Comparison of ENCODE assay signal across 8 cellular contexts in the genomic region with DNA sequence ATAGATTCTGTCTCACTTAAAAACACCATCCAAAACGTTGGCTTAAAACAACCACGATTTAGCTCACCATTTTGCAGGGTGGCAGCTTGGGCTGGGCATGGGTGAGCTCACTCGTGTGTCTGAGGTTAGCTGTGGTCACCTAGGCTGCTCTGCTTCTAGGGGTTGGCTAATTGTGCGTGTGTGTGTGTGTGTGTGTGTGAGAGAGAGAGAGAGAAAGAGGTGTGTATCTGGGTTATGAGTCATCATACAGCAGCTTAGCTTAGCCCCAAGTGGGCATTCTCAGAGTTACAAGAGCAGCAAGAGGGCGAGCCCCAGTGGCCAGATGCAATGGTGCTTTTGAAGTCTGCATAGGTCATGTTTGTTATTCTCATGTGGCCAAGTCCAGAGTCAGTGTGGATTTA. TPM values are rescaled to one million over a fixed set of nuclear protein-coding genes. Genes with fewer than 3 reads are reported as not detected.
DNase-seq lines count a peak whose midpoint lies in the region; ATAC-seq and TF ChIP-seq lines count a peak whose summit lies in the region.

No MANE protein-coding gene starts in this region.

- no peak overlapping the region for H3K4ac ChIP-seq in mesenchymal stem cell (ENCODE audit: low read depth in 1 of 2, low read length in 2 of 2)

- 0 out of 2 replicates have a peak, but pooled peaks have one; percentile 23 for TF ChIP-seq POLR2A in Raji (IDR thresholded peaks at IDR 0.05; ENCODE audit: insufficient read depth, low read depth, low read length)
- TF ChIP-seq POLR2A in esophagus muscularis mucosa (IDR thresholded peaks at IDR 0.05; ENCODE audit: low read depth): no peak

- H2AK5ac ChIP-seq in mesenchymal stem cell (ENCODE audit: low read length, severe bottlenecking): no peak overlapping the region

- DNase-seq in Caco-2 (peak; percentile 74 to 80), astrocyte of the cerebellum (ENCODE audit: low read depth) (peak; percentile 41), mesenchymal stem cell (peak; percentile 95), esophagus muscularis mucosa (ENCODE audit: extremely low spot score) (no peak), tibial artery (no peak)

- no peak overlapping the region for H3K14ac ChIP-seq in mesenchymal stem cell (ENCODE audit: low read length in 2 of 2)

- H2BK12ac ChIP-seq in mesenchymal stem cell (ENCODE audit: low read length in 2 of 2): no peak overlapping the region

- intact Hi-C loops in Caco-2 (cut with micrococcal nuclease; ENCODE audit: unreplicated experiment): loop anchor here (1.0 kb wide), 4 partner anchors 39 to 213 kb away; a partner anchor contains a TSS
- intact Hi-C loops in esophagus muscularis mucosa (cut with DNase I): loop anchor here (10.0 kb wide), 1 partner anchor 102 kb away; no protein-coding TSS in a partner anchor
- intact Hi-C loops in tibial artery (cut with DNase I; ENCODE audit: low total_unique reads): no loop called here

- no peak overlapping the region for H3K23ac ChIP-seq in mesenchymal stem cell (ENCODE audit: low read length in 2 of 2)

- H3K4me1 ChIP-seq in Caco-2 (peaks cover 52% of the 10 kb centered on the region), mesenchymal stem cell (ENCODE audit: control insufficient read depth, insufficient read depth, low read depth, low read length) (peaks cover 7% of the 10 kb centered on the region), esophagus muscularis mucosa (peaks cover 2 to 30% (median 20%) of the 10 kb centered on the region in 4 donors), tibial artery (peaks cover 0 to 32% (median 18%) of the 10 kb centered on the region in 4 donors)

- CTCF ChIA-PET in Caco-2 (lab: Charles Lee): no interaction called here

- ATAC-seq in GM19351 (IDR thresholded peaks at IDR 0.05; ENCODE audit: unreplicated experiment) (peak; percentile 98), HG03439 (IDR thresholded peaks at IDR 0.05; ENCODE audit: unreplicated experiment) (peak; percentile 98)

- no peak for TF ChIP-seq EP300 in esophagus muscularis mucosa (IDR thresholded peaks at IDR 0.05)

- no peak overlapping the region for H2AFZ ChIP-seq in mesenchymal stem cell (ENCODE audit: low read depth, low read length)

- in situ Hi-C loops in astrocyte of the cerebellum (cut with HindIII; ENCODE audit: low sequenced_read_pairs): no loop called here

- no peak overlapping the region for H3K9ac ChIP-seq in mesenchymal stem cell (ENCODE audit: low read length)

- WGBS in mesenchymal stem cell: 49% methylated on average over 5 of the region's 5 CpGs
- 89% methylated on average over 5 of the region's 5 CpGs for WGBS in esophagus muscularis mucosa

- H2BK5ac ChIP-seq in mesenchymal stem cell (ENCODE audit: low read depth, low read length, poor library complexity, severe bottlenecking): no peak overlapping the region

- TF ChIP-seq CTCF in Caco-2 (IDR thresholded peaks at IDR 0.05; ENCODE audit: insufficient read depth in 1 of 2, low read depth in 1 of 2, low read length in 1 of 2, severe bottlenecking in 1 of 2, unreplicated experiment in 1 of 2): peak in 1 of 2 experiments; percentile 49
- peak; percentile 38 for TF ChIP-seq CTCF in astrocyte of the cerebellum (IDR thresholded peaks at IDR 0.05; ENCODE audit: low read depth, low read length, missing control alignments)
- no peak for TF ChIP-seq CTCF in esophagus muscularis mucosa (IDR thresholded peaks at IDR 0.05)
- TF ChIP-seq CTCF in tibial artery (IDR thresholded peaks at IDR 0.05): no peak

- no peak overlapping the region for H4K91ac ChIP-seq in mesenchymal stem cell (ENCODE audit: low read length)

- H3K9me3 ChIP-seq in Caco-2 (no peaks in the 10 kb centered on the region; the same call in 1 of the 2 replicates), mesenchymal stem cell (ENCODE audit: control insufficient read depth, low read length) (no peaks in the 10 kb centered on the region), esophagus muscularis mucosa (no peaks in the 10 kb centered on the region), tibial artery (no peaks in the 10 kb centered on the region)

- H3K79me1 ChIP-seq in mesenchymal stem cell (replicated peaks; ENCODE audit: low read length, poor library complexity, severe bottlenecking): peaks cover 26% of the 10 kb centered on the region

- POLR2A ChIA-PET in Caco-2 (lab: Charles Lee): interaction anchor here (0.5 kb wide), 1 partner anchor 21 kb away, joined by 4 read pairs; no protein-coding TSS in a partner anchor

- H3K36me3 ChIP-seq in Caco-2 (ENCODE audit: control insufficient read depth, insufficient read depth, low read length): no peaks in the 10 kb centered on the region
- peaks cover 5 to 15% of the 10 kb centered on the region in 2 experiments for H3K36me3 ChIP-seq in mesenchymal stem cell (ENCODE audit: control insufficient read depth in 1 of 2, insufficient read depth in 2 of 2, low read depth in 1 of 2, low read length in 2 of 2)
- peaks cover 0 to 3% (median 1%) of the 10 kb centered on the region in 4 donors for H3K36me3 ChIP-seq in esophagus muscularis mucosa
- H3K36me3 ChIP-seq in tibial artery: no peaks in the 10 kb centered on the region

- no TSS peak for BruUV-seq in Caco-2 (replicated peaks; lab: Mats Ljungman, UMichigan)

- H2BK120ac ChIP-seq in mesenchymal stem cell (ENCODE audit: low read depth, low read length): no peak overlapping the region

- H4K8ac ChIP-seq in mesenchymal stem cell (ENCODE audit: low read length): no peak overlapping the region

- H3K4me1 Mint-ChIP-seq in Caco-2 (ENCODE audit: low read depth, unreplicated experiment): peaks cover 42% of the 10 kb centered on the region

- no peak overlapping the region for H3K4me2 ChIP-seq in mesenchymal stem cell (ENCODE audit: low read length, poor library complexity, severe bottlenecking)

- H3K4me3 ChIP-seq in Caco-2 (ENCODE audit: low read depth, low read length): no peak overlapping the region
- no peak overlapping the region for H3K4me3 ChIP-seq in astrocyte of the cerebellum (ENCODE audit: low read depth, low read length)
- no peak overlapping the region for H3K4me3 ChIP-seq in mesenchymal stem cell (ENCODE audit: insufficient read depth in 1 of 2, low read depth in 1 of 2, low read length in 2 of 2)
- no peak overlapping the region for H3K4me3 ChIP-seq in esophagus muscularis mucosa
- no peak overlapping the region for H3K4me3 ChIP-seq in tibial artery

- H3K9me3 Mint-ChIP-seq in Caco-2 (ENCODE audit: unreplicated experiment): no peaks in the 10 kb centered on the region

- no peaks in the 10 kb centered on the region for H3K27me3 Mint-ChIP-seq in Caco-2 (ENCODE audit: insufficient read depth, unreplicated experiment)

- no peak overlapping the region for H2BK15ac ChIP-seq in mesenchymal stem cell (ENCODE audit: low read depth, poor library complexity, severe bottlenecking)

- H3K27me3 ChIP-seq in Caco-2 (replicated peaks; ENCODE audit: control insufficient read depth, insufficient read depth, low read length) (no peaks in the 10 kb centered on the region), mesenchymal stem cell (ENCODE audit: control insufficient read depth in 1 of 2, insufficient read depth in 1 of 2, low read length in 2 of 2) (no peaks in the 10 kb centered on the region), esophagus muscularis mucosa (no peaks in the 10 kb centered on the region), tibial artery (no peaks in the 10 kb centered on the region)

- no peak overlapping the region for H3K18ac ChIP-seq in mesenchymal stem cell (ENCODE audit: low read depth in 1 of 2, low read length in 2 of 2)

- no peak overlapping the region for H3K27ac ChIP-seq in mesenchymal stem cell (ENCODE audit: low read length, poor library complexity, severe bottlenecking)
- no peak overlapping the region for H3K27ac ChIP-seq in esophagus muscularis mucosa (replicated peaks in 1 of 4)
- no peak overlapping the region for H3K27ac ChIP-seq in tibial artery

- H3K36me3 Mint-ChIP-seq in Caco-2 (ENCODE audit: insufficient read depth, unreplicated experiment): peaks cover 21% of the 10 kb centered on the region

- H3K4me3 Mint-ChIP-seq in Caco-2 (ENCODE audit: unreplicated experiment): no peak overlapping the region

- peak overlapping the region; percentile 83 for H3K27ac Mint-ChIP-seq in Caco-2 (ENCODE audit: unreplicated experiment)

RNA-seq across cellular contexts. Expression of a gene that starts 6.0 kb away (rescaled TPM):
- total RNA-seq in Caco-2 (2022) (12.2 and 12.3 TPM in 2 replicates), esophagus muscularis mucosa (10 to 100 TPM; 11.9 to 13.9 (median 13.3) TPM)
- 13.0 TPM for polyA plus RNA-seq in mesenchymal stem cell (2013, experiment 1 of 2)
- polyA plus RNA-seq in mesenchymal stem cell (2013, experiment 2 of 2): 13.5 TPM

RNA-seq across cellular contexts. Expression of a gene that starts 35.5 kb away (rescaled TPM):
- total RNA-seq in Caco-2 (2022): 0.61 and 1.3 TPM in 2 replicates
- not detected for polyA plus RNA-seq in mesenchymal stem cell (2013, experiment 1 of 2)
- not detected for polyA plus RNA-seq in mesenchymal stem cell (2013, experiment 2 of 2)
- total RNA-seq in esophagus muscularis mucosa: under 1 TPM in 2 of 4 donors, not detected in 2; 0.11 to 0.17 TPM

Comparison
In these comparisons a context has a peak if more than half of its experiments do, and no peak if none do; other contexts are left out.
1. DNase-seq: peak in Caco-2 (2 of 2), astrocyte of the cerebellum (single experiment) and mesenchymal stem cell (single experiment); none in esophagus muscularis mucosa (single experiment) and tibial artery (0 of 2).